Comparison of ENCODE assay signal across 12 cellular contexts in genomic region chr1:27117733-27118439, GRCh38. TPM values are rescaled to one million over a fixed set of nuclear protein-coding genes. Genes with fewer than 3 reads are reported as not detected.
DNase-seq lines count a peak whose midpoint lies in the region; ATAC-seq and TF ChIP-seq lines count a peak whose summit lies in the region.
"Had no signal": no experiment of that assay in that cellular context is flagged by ENCODE, and none has a peak within 500 bp of the region (broad histone marks: within the 10 kb centered on the region; RNA-seq: fewer than 3 reads in every experiment).

No MANE protein-coding gene starts in this region.

- H3K36me3 Mint-ChIP-seq in CD14-positive monocyte = peaks cover 28 to 31% of the 10 kb centered on the region in 2 donors

- ATAC-seq in foreskin keratinocyte (peak; percentile 73), HG02678 (IDR thresholded peaks at IDR 0.05; ENCODE audit: unreplicated experiment) (no peak)

- H3K9me3 ChIP-seq in ascending aorta = no peaks in the 10 kb centered on the region

- H3K27me3 Mint-ChIP-seq in CD14-positive monocyte (ENCODE audit: low read depth in 3 of 3) = no peaks in the 10 kb centered on the region
- H3K27me3 Mint-ChIP-seq: CD4-positive, alpha-beta T cell had no signal

- H3K27ac ChIP-seq in ascending aorta (peak overlapping the region; percentile 83 to 87), foreskin keratinocyte (no peak overlapping the region)

- peaks cover 25 to 56% of the 10 kb centered on the region in 2 donors for H3K4me1 ChIP-seq in ascending aorta
- peaks cover 25% of the 10 kb centered on the region for H3K4me1 ChIP-seq in foreskin keratinocyte

- H3K36me3 ChIP-seq in ascending aorta = no peaks in the 10 kb centered on the region

- H3K4me1 Mint-ChIP-seq in CD14-positive monocyte = peaks cover 93% of the 10 kb centered on the region

- H3K4me3 ChIP-seq in ascending aorta = no peak overlapping the region

- no peak for TF ChIP-seq CTCF in CD14-positive monocyte (IDR thresholded peaks at IDR 0.05)
- no peak for TF ChIP-seq CTCF in ascending aorta (IDR thresholded peaks at IDR 0.05)
- no peak for TF ChIP-seq CTCF in foreskin keratinocyte (conservative IDR thresholded peaks at IDR 0.05)

- peak overlapping the region in 5 of 7 donors; percentile 95 to 100 (median 98) for H3K27ac Mint-ChIP-seq in CD14-positive monocyte
- H3K27ac Mint-ChIP-seq: CD4-positive, alpha-beta T cell; T-helper 1 cell treated with Interleukin-12 subunit alpha and Interleukin-12 subunit beta and Interleukin-4 antibody, amounts not matched to agents 30 μg/mL and 1 μg/mL, for 36 hours had no signal

- H3K9me3 Mint-ChIP-seq in CD14-positive monocyte = no peaks in the 10 kb centered on the region
- H3K9me3 Mint-ChIP-seq: CD4-positive, alpha-beta T cell; T-helper 1 cell treated with Interleukin-12 subunit alpha and Interleukin-12 subunit beta and Interleukin-4 antibody, amounts not matched to agents 30 μg/mL and 1 μg/mL, for 36 hours had no signal

- H3K27me3 ChIP-seq in ascending aorta (no peaks in the 10 kb centered on the region), foreskin keratinocyte (no peaks in the 10 kb centered on the region)

- DNase-seq in CD14-positive monocyte (ENCODE audit: low spot score) = no peak
- no peak for DNase-seq in ascending aorta (ENCODE audit: low spot score in 2 of 2)
- DNase-seq in foreskin keratinocyte = peak in 1 of 2 donors; percentile 61
- peak; percentile 69 for DNase-seq in renal cortical epithelial cell (ENCODE audit: low read depth)
- no peak for DNase-seq in DMS79 (lab: John Stamatoyannopoulos, UW)
- no peak for DNase-seq in NCI-H526 treated with DMSO at 0.1 percent for 48 hours (lab: John Stamatoyannopoulos, UW)
- DNase-seq in NCI-H1436 (lab: John Stamatoyannopoulos, UW) = no peak
- DNase-seq: activated CD8-positive, alpha-beta memory T cell treated with anti-CD3 and anti-CD28 coated beads, Interleukin-2, amount 50 U/mL, for 4 hours; CD4-positive, alpha-beta T cell; NCI-H526 had no signal

- intact Hi-C loops in CD14-positive monocyte (cut with micrococcal nuclease) (loop anchor here in 1 of 2 donors (5.0 kb wide), 1 partner anchor 34 kb away; no protein-coding TSS in a partner anchor), ascending aorta (cut with DNase I) (loop anchor here (2.0 to 10.0 kb wide), 2 partner anchors 37 to 277 kb away; partner anchors contain the start of genes GPR3 and SLC9A1)

- H3K4me3 Mint-ChIP-seq in CD14-positive monocyte = no peak overlapping the region
- H3K4me3 Mint-ChIP-seq: CD4-positive, alpha-beta T cell; T-helper 1 cell treated with Interleukin-12 subunit alpha and Interleukin-12 subunit beta and Interleukin-4 antibody, amounts not matched to agents 30 μg/mL and 1 μg/mL, for 36 hours had no signal

RNA-seq across cellular contexts. Expression of gene SLC9A1, which starts 37.0 kb away (rescaled TPM):
- 1 to 10 TPM; 4.5 to 4.6 TPM for polyA plus RNA-seq in CD14-positive monocyte
- total RNA-seq in ascending aorta = 22.0 TPM
- total RNA-seq in foreskin keratinocyte = 25.0 and 29.8 TPM in 2 replicates
- 40.2 and 44.5 TPM in 2 replicates for polyA plus RNA-seq in foreskin keratinocyte
- 2.8 and 20.5 TPM in 2 replicates for total RNA-seq in renal cortical epithelial cell
